In the genomic region with DNA sequence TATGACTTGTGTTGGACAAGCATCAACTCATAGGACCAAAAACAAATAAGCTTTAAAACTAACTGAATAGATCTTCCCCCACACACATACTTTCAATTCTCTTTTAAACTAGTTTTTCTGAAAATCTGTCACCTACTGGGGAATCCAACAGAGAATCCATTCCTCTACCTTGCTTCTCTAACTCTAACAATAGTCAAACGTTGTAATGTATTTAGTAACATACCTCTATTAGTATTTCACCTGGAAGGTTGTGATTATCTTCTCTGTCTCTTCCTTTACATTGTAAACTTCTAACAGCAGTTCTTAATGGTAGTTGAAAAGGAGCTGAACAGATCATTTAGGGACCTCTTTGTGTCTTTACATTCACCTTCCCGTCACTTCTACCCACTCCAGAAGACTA, we compare ENCODE assay signal across 31 cellular contexts.
"Had no signal": no experiment of that assay in that cellular context is flagged by ENCODE, and none has a peak within 500 bp of the region (broad histone marks: within the 10 kb centered on the region; RNA-seq: fewer than 3 reads in every experiment).

No MANE protein-coding gene starts in this region.

- H3K9me3 ChIP-seq: MG63 had no signal

- H3K4me3 ChIP-seq: MG63 had no signal

- DNase-seq: Karpas-422, Kasumi-1, MG63, MM.1S, MV-4-11, NCI-H1048, NCI-H1092, NCI-H1092 treated with DMSO at 0.1 percent for 48 hours, NCI-H1105, NCI-H1105 treated with DMSO at 0.1 percent for 48 hours, NCI-H1417 treated with DMSO at 0.1 percent for 48 hours, NCI-H1436, NCI-H1436 treated with DMSO at 0.1 percent for 48 hours, NCI-H146, NCI-H1694, NCI-H1694 treated with DMSO at 0.1 percent for 48 hours, NCI-H1930, NCI-H2029, NCI-H2029 treated with DMSO at 0.1 percent for 48 hours, NCI-H2081, NCI-H2081 treated with DMSO at 0.1 percent for 48 hours, NCI-H2107, NCI-H2171, NCI-H2171 treated with DMSO at 0.1 percent for 48 hours, NCI-H2227 treated with DMSO at 0.1 percent for 48 hours, NCI-H226, NCI-H345, NCI-H446, NCI-H446 treated with DMSO at 0.1 percent for 48 hours, NCI-H510A, NCI-H510A treated with DMSO at 0.1 percent for 48 hours had no signal

- H3K36me3 ChIP-seq: MG63 had no signal

- H3K27me3 ChIP-seq: MG63 had no signal
